ENCODE assay signal across 7 cellular contexts in the genomic region with DNA sequence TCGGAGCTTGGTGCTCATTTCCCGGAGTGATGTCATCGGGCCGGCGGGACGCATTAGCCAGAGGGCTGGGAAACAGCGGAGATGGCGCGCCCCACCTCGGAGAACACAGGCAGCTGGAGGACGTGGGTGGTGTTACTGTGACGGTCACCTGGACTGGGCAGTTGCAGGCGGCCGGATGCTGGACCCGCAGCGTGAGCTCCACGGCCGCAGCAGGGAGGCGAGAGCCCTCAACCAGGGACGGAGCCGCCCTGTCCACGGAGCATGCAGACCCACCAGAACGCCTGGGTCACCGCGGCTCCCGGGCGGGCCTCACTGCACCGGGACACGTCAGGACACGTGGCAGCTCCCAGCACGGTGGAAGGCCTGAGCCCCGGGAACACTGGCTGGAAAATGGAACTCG.
A peak's percentile ranks its signal among the peaks of the same experiment; 100 is the strongest.
DNase-seq lines count a peak whose midpoint lies in the region; ATAC-seq, FAIRE-seq and TF ChIP-seq lines count a peak whose summit lies in the region.
"Not testable (repeated sequence)": the region's sequence is repeated elsewhere in the genome, so short reads cannot be mapped to it uniquely, and the experiment has no call there.

No MANE protein-coding gene starts in this region.

- not testable (repeated sequence) for H3K4me1 ChIP-seq in NT2/D1 (ENCODE audit: insufficient read depth, insufficient read length); H1 (replicated peaks in 1 of 4; ENCODE audit: control insufficient read depth in 3 of 4, insufficient read depth in 4 of 4, low read length in 3 of 4); foreskin keratinocyte
- H3K4me1 ChIP-seq in ovary (ENCODE audit: insufficient read depth): peaks cover 16% of the 10 kb centered on the region
- peaks cover 22% of the 10 kb centered on the region for H3K4me1 ChIP-seq in vagina

- not testable (repeated sequence) for H3K27me3 ChIP-seq in NT2/D1 (ENCODE audit: insufficient read depth, insufficient read length); H1 (replicated peaks in 1 of 4; ENCODE audit: control insufficient read depth in 3 of 4, extremely low read depth in 1 of 4, insufficient read depth in 3 of 4, low read length in 3 of 4); foreskin keratinocyte; ovary; vagina

- peak; percentile 29 for ATAC-seq in foreskin keratinocyte
- ATAC-seq in left ventricle myocardium superior: peak; percentile 51

- not testable (repeated sequence) for TF ChIP-seq RAD21 in H1 (IDR thresholded peaks at IDR 0.05 in 1 of 2, conservative IDR thresholded peaks at IDR 0.05 in 1 of 2; ENCODE audit: low read depth in 2 of 2, low read length in 2 of 2)

- peak overlapping the region; percentile 76 for H3K9ac ChIP-seq in NT2/D1 (ENCODE audit: insufficient read length, low read depth)
- not testable (repeated sequence) for H3K9ac ChIP-seq in H1 (replicated peaks in 1 of 4; ENCODE audit: extremely low read depth in 1 of 4, low read depth in 3 of 4, low read length in 3 of 4)

- POLR2A ChIA-PET in H1 (lab: Charles Lee; ENCODE audit: partially characterized antibody): not testable (repeated sequence)

- H3K56ac ChIP-seq in H1 (replicated peaks; ENCODE audit: insufficient read length, low read depth, low read length): not testable (repeated sequence)

- CTCF ChIA-PET in H1 (lab: Charles Lee; ENCODE audit: partially characterized antibody): interaction anchor here (0.6 kb wide), 1 partner anchor 84 kb away, joined by 3 read pairs; no protein-coding TSS in a partner anchor

- WGBS in H1 (ENCODE audit: extremely low coverage in 1 of 2, insufficient coverage in 1 of 2, insufficient read length in 1 of 2, insufficient replicate concordance in 2 of 2, low coverage in 1 of 2, low lambda C conversion rate in 2 of 2, missing lambda C conversion rate in 1 of 2), 2 experiments: 92% methylated on average over 30 of the region's 33 CpGs; no CpG with 5 or more reads in 1 of the 2 experiments
- WGBS in ovary, 3 donors: 94% methylated on average over 32 to 33 of the region's 33 CpGs

- peak; percentile 33 for FAIRE-seq in HTR-8/SVneo (lab: Jason Lieb, UNC)
- FAIRE-seq in H1 (lab: Jason Lieb, UNC): not testable (repeated sequence)

- H3K36me3 ChIP-seq in NT2/D1 (ENCODE audit: insufficient read depth, insufficient read length, low read length); H1 (ENCODE audit: control insufficient read depth in 2 of 4, insufficient read depth in 4 of 4, low read length in 3 of 4); ovary; vagina: not testable (repeated sequence)

- not testable (repeated sequence) for H2BK5ac ChIP-seq in H1 (ENCODE audit: low read depth, low read length)

- intact Hi-C loops in left ventricle myocardium superior (cut with micrococcal nuclease); ovary (cut with DNase I); vagina (cut with DNase I): not testable (repeated sequence)

- H3K79me1 ChIP-seq in H1 (ENCODE audit: low read depth, low read length): not testable (repeated sequence)

- not testable (repeated sequence) for H2BK120ac ChIP-seq in H1 (replicated peaks; ENCODE audit: low read depth, low read length)

- TF ChIP-seq POLR2A in H1 (IDR thresholded peaks at IDR 0.05; ENCODE audit: control extremely low read depth in 1 of 2, low read depth in 2 of 2, low read length in 2 of 2); ovary (IDR thresholded peaks at IDR 0.05); vagina (IDR thresholded peaks at IDR 0.05): not testable (repeated sequence)

- not testable (repeated sequence) for H3K14ac ChIP-seq in H1 (ENCODE audit: insufficient read length)

- not testable (repeated sequence) for TF ChIP-seq EP300 in H1 (IDR thresholded peaks at IDR 0.05; ENCODE audit: borderline replicate concordance in 1 of 2, low read depth in 2 of 2, low read length in 2 of 2); ovary (IDR thresholded peaks at IDR 0.05)

- not testable (repeated sequence) for H3K27ac ChIP-seq in H1 (ENCODE audit: low read depth, low read length); foreskin keratinocyte
- H3K27ac ChIP-seq in ovary (peak overlapping the region; percentile 74 to 91), vagina (peak overlapping the region; percentile 60)

- H4K5ac ChIP-seq in H1 (ENCODE audit: insufficient read length, low read depth, low read length): not testable (repeated sequence)

- not testable (repeated sequence) for H3K4me2 ChIP-seq in H1 (ENCODE audit: insufficient read depth in 1 of 2, low read depth in 2 of 2, low read length in 2 of 2)

- not testable (repeated sequence) for H2BK20ac ChIP-seq in H1 (ENCODE audit: low read length)

- H4K20me1 ChIP-seq in H1 (replicated peaks in 1 of 2; ENCODE audit: control insufficient read depth in 1 of 2, insufficient read depth in 2 of 2, low read length in 2 of 2): not testable (repeated sequence)

- not testable (repeated sequence) for H3K79me2 ChIP-seq in H1 (ENCODE audit: control insufficient read depth in 1 of 2, insufficient read depth in 2 of 2, low read length in 2 of 2)

- not testable (repeated sequence) for H3K4ac ChIP-seq in H1 (replicated peaks; ENCODE audit: insufficient read length, low read depth, low read length)

- H4K8ac ChIP-seq in H1 (ENCODE audit: extremely low read depth, insufficient read depth, low read length): peak overlapping the region; percentile 51; the same call in 1 of the 2 replicates

- not testable (repeated sequence) for H3K23me2 ChIP-seq in H1 (ENCODE audit: low read depth, low read length)

- H3K9me3 ChIP-seq in NT2/D1 (ENCODE audit: insufficient read depth, low read length); H1 (ENCODE audit: insufficient read depth in 2 of 2, low read depth in 1 of 2, low read length in 1 of 2); ovary; vagina: not testable (repeated sequence)

- H3K4me3 ChIP-seq in NT2/D1 (ENCODE audit: insufficient read length, low read depth); H1 (ENCODE audit: extremely low read depth in 1 of 4, insufficient read depth in 2 of 4, low read depth in 3 of 4, low read length in 4 of 4); ovary; vagina: not testable (repeated sequence)

- DNase-seq in HTR-8/SVneo (ENCODE audit: insufficient read length, low spot score); NT2/D1 (ENCODE audit: low read depth, low spot score); H1 (ENCODE audit: low read depth in 1 of 2, low spot score in 2 of 2); foreskin keratinocyte; vagina (ENCODE audit: extremely low spot score in 2 of 2): not testable (repeated sequence)
- peak; percentile 65 for DNase-seq in left ventricle myocardium superior
- peak in 1 of 5 donors; percentile 47 for DNase-seq in ovary

- H3K23ac ChIP-seq in H1 (ENCODE audit: insufficient read length): not testable (repeated sequence)

- H2AK5ac ChIP-seq in H1 (ENCODE audit: low read depth, low read length): not testable (repeated sequence)

- H2BK15ac ChIP-seq in H1 (ENCODE audit: low read length): not testable (repeated sequence)

- not testable (repeated sequence) for H4K91ac ChIP-seq in H1 (replicated peaks; ENCODE audit: insufficient read length, low read length)

- not testable (repeated sequence) for H2BK12ac ChIP-seq in H1 (ENCODE audit: low read depth, low read length)

- H2AFZ ChIP-seq in H1 (ENCODE audit: low read length): not testable (repeated sequence)

- not testable (repeated sequence) for H3K18ac ChIP-seq in H1 (ENCODE audit: extremely low read depth, low read length)

- TF ChIP-seq CTCF in H1 (IDR thresholded peaks at IDR 0.05; ENCODE audit: control extremely low read depth in 1 of 3, insufficient read depth in 1 of 3, low read depth in 1 of 3, low read length in 3 of 3); foreskin keratinocyte (conservative IDR thresholded peaks at IDR 0.05); ovary (IDR thresholded peaks at IDR 0.05); vagina (IDR thresholded peaks at IDR 0.05): not testable (repeated sequence)
